18 cellular contexts compared by ENCODE assay signal in genomic region chr1:18778437-18778836, GRCh38.
DNase-seq lines count a peak whose midpoint lies in the region; ATAC-seq and TF ChIP-seq lines count a peak whose summit lies in the region.
"Had no signal": no experiment of that assay in that cellular context is flagged by ENCODE, and none has a peak within 500 bp of the region (broad histone marks: within the 10 kb centered on the region; RNA-seq: fewer than 3 reads in every experiment).

No MANE protein-coding gene starts in this region.

- no peaks in the 10 kb centered on the region for H3K36me3 ChIP-seq in RWPE2 (ENCODE audit: low read depth)
- H3K36me3 ChIP-seq: HAP-1 had no signal

- DNase-seq in NCI-H82 (lab: John Stamatoyannopoulos, UW) (peak; percentile 53), NCI-H82 treated with DMSO at 0.1 percent for 48 hours (lab: John Stamatoyannopoulos, UW; ENCODE audit: unreplicated experiment) (no peak), RWPE2 (ENCODE audit: low spot score) (peak; percentile 36), mesenteric fat pad (ENCODE audit: low spot score) (peak; percentile 51), RPMI8226 (no peak), T-helper 1 cell (no peak)
- DNase-seq in activated CD4-positive, alpha-beta T cell treated with anti-CD3 and anti-CD28 coated beads for 48 hours: no peak
- DNase-seq: C1 segment of cervical spinal cord; Calu3; CD4-positive, alpha-beta memory T cell; COR-L47; DMS53; DMS79 treated with DMSO at 0.1 percent for 48 hours; GF-D8; GOT3; HFFc6 had no signal

- no peak for ATAC-seq in RWPE2 (ENCODE audit: low read depth)

- H3K9me3 ChIP-seq in RWPE2 (ENCODE audit: severe bottlenecking): no peaks in the 10 kb centered on the region
- H3K9me3 ChIP-seq: HAP-1 had no signal

- peaks cover 8% of the 10 kb centered on the region for H3K27me3 ChIP-seq in RWPE2 (ENCODE audit: insufficient read depth, poor library complexity, severe bottlenecking)

- TF ChIP-seq CTCF in RWPE2 (IDR thresholded peaks at IDR 0.05; ENCODE audit: poor library complexity, severe bottlenecking): no peak

- H3K27ac ChIP-seq in RWPE2 (ENCODE audit: poor library complexity, severe bottlenecking): no peak overlapping the region
- H3K27ac ChIP-seq: 22Rv1 had no signal

- H3K4me3 ChIP-seq in RWPE2 (ENCODE audit: severe bottlenecking): no peak overlapping the region
- H3K4me3 ChIP-seq: HAP-1 had no signal

- H3K4me1 ChIP-seq in RWPE2 (ENCODE audit: insufficient read depth, poor library complexity, severe bottlenecking): no peaks in the 10 kb centered on the region
- H3K4me1 ChIP-seq: HAP-1 had no signal

Comparison
In these comparisons a context has a peak if more than half of its experiments do, and no peak if none do; other contexts are left out.
1. DNase-seq: peak in NCI-H82 (single experiment), RWPE2 (single experiment) and mesenteric fat pad (single experiment); none in NCI-H82 treated with DMSO at 0.1 percent for 48 hours (single experiment), RPMI8226 (single experiment), T-helper 1 cell (0 of 5) and activated CD4-positive, alpha-beta T cell treated with anti-CD3 and anti-CD28 coated beads for 48 hours (single experiment).